18 cellular contexts compared by ENCODE assay signal in the genomic region with DNA sequence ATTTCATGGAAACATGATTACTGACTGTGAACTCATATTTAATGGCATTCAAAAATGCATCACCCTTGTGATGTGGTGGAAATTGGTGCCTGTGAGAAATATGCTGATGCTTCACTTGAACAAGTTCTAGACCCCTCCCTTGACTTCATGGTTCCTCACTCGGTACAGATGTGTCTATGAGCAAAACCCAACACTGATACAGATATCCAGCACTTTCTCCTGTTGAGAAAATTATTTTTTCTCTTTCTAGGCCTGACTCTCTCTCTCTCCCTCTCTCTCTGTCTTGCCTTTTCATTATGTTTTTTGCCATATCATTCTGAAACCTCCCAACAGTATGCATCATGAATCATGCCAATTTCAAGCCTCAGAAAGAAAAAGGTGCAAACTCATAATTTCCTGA.
DNase-seq lines count a peak whose midpoint lies in the region; ATAC-seq and TF ChIP-seq lines count a peak whose summit lies in the region.
"Had no signal": no experiment of that assay in that cellular context is flagged by ENCODE, and none has a peak within 500 bp of the region (broad histone marks: within the 10 kb centered on the region; RNA-seq: fewer than 3 reads in every experiment).

No MANE protein-coding gene starts in this region.

- ATAC-seq in activated CD4-positive, alpha-beta T cell treated with anti-CD3 and anti-CD28 coated beads for 36 hours: peak; percentile 72
- peak; percentile 79 to 85 for ATAC-seq in natural killer cell treated with Interleukin-12 subunit alpha and Interleukin-12 subunit beta and Interleukin-15 and Interleukin-18, amount 100 ng/mL, for 72 hours
- ATAC-seq in natural killer cell (no peak), HG02623 (IDR thresholded peaks at IDR 0.05; ENCODE audit: unreplicated experiment) (no peak)
- ATAC-seq: GM23338, K562, PC-3 had no signal

- H3K36me3 ChIP-seq in right atrium auricular region: no peaks in the 10 kb centered on the region
- H3K36me3 ChIP-seq in OCI-LY7 (ENCODE audit: insufficient read depth, low read length): no peaks in the 10 kb centered on the region
- H3K36me3 ChIP-seq: BLaER1 treated with 17β-estradiol and CSF1 and Interleukin-3, amounts not matched to agents 10 nM and 100 nM had no signal

- no TSS peak for BruUV-seq in OCI-LY7 (replicated peaks; lab: Mats Ljungman, UMichigan)

- no peak overlapping the region for H2AFZ ChIP-seq in OCI-LY7 (ENCODE audit: low read length)
- H2AFZ ChIP-seq: GM23338 had no signal

- no peaks in the 10 kb centered on the region for H3K4me1 ChIP-seq in right atrium auricular region
- H3K4me1 ChIP-seq in OCI-LY7 (ENCODE audit: insufficient read depth, low read length, poor library complexity, severe bottlenecking): no peaks in the 10 kb centered on the region

- H3K79me2 ChIP-seq in OCI-LY7 (ENCODE audit: insufficient read depth, low read depth, low read length): no peaks in the 10 kb centered on the region

- H3K27me3 Mint-ChIP-seq in activated CD4-positive, alpha-beta T cell treated with anti-CD3 and anti-CD28 coated beads for 36 hours: peaks cover 16% of the 10 kb centered on the region
- peaks cover 26% of the 10 kb centered on the region for H3K27me3 Mint-ChIP-seq in activated CD4-positive, alpha-beta T cell treated with anti-CD3 and anti-CD28 coated beads, Interleukin-2, amount 10 ng/mL, durations not matched to agents 7 days and 5 days
- peaks cover 15 to 24% of the 10 kb centered on the region in 2 donors for H3K27me3 Mint-ChIP-seq in natural killer cell treated with Interleukin-12 subunit alpha and Interleukin-12 subunit beta and Interleukin-15 and Interleukin-18, amount 100 ng/mL, for 72 hours
- peaks cover 14 to 52% of the 10 kb centered on the region in 2 donors for H3K27me3 Mint-ChIP-seq in natural killer cell (ENCODE audit: low read depth in 2 of 2)

- POLR2A ChIA-PET in activated CD4-positive, alpha-beta T cell treated with anti-CD3 and anti-CD28 coated beads for 36 hours (lab: Charles Lee): no interaction called here
- POLR2A ChIA-PET in activated CD4-positive, alpha-beta T cell treated with anti-CD3 and anti-CD28 coated beads, Interleukin-2, amount 10 ng/mL, durations not matched to agents 7 days and 5 days (lab: Charles Lee): no interaction called here
- POLR2A ChIA-PET in OCI-LY7 (lab: Charles Lee): no interaction called here

- CTCF ChIA-PET in activated CD4-positive, alpha-beta T cell treated with anti-CD3 and anti-CD28 coated beads for 36 hours (lab: Charles Lee): interaction anchor here (0.8 to 1.8 kb wide), 3 partner anchors 25 to 239 kb away, joined by 3 to 6 read pairs (median 4); no protein-coding TSS in a partner anchor
- CTCF ChIA-PET in activated CD4-positive, alpha-beta T cell treated with anti-CD3 and anti-CD28 coated beads, Interleukin-2, amount 10 ng/mL, durations not matched to agents 7 days and 5 days (lab: Charles Lee): no interaction called here
- CTCF ChIA-PET in OCI-LY7 (lab: Charles Lee; ENCODE audit: unreplicated experiment): no interaction called here

- TF ChIP-seq CTCF in natural killer cell (IDR thresholded peaks at IDR 0.05) (no peak), right atrium auricular region (IDR thresholded peaks at IDR 0.05) (no peak), OCI-LY7 (conservative IDR thresholded peaks at IDR 0.05; ENCODE audit: low read length) (no peak)

- H3K27ac ChIP-seq in right atrium auricular region (no peak overlapping the region), OCI-LY7 (ENCODE audit: low read depth, low read length, poor library complexity, severe bottlenecking) (no peak overlapping the region)
- H3K27ac ChIP-seq: BLaER1 treated with 17β-estradiol and CSF1 and Interleukin-3, amounts not matched to agents 10 nM and 100 nM had no signal

- H3K36me3 Mint-ChIP-seq in activated CD4-positive, alpha-beta T cell treated with anti-CD3 and anti-CD28 coated beads for 36 hours (ENCODE audit: low read depth): no peaks in the 10 kb centered on the region
- H3K36me3 Mint-ChIP-seq in activated CD4-positive, alpha-beta T cell treated with anti-CD3 and anti-CD28 coated beads, Interleukin-2, amount 10 ng/mL, durations not matched to agents 7 days and 5 days (ENCODE audit: low read depth): no peaks in the 10 kb centered on the region
- H3K36me3 Mint-ChIP-seq in natural killer cell treated with Interleukin-12 subunit alpha and Interleukin-12 subunit beta and Interleukin-15 and Interleukin-18, amount 100 ng/mL, for 72 hours: no peaks in the 10 kb centered on the region
- H3K36me3 Mint-ChIP-seq in natural killer cell: no peaks in the 10 kb centered on the region

- H4K20me1 ChIP-seq in OCI-LY7 (ENCODE audit: insufficient read depth, low read length): no peaks in the 10 kb centered on the region
- H4K20me1 ChIP-seq: BLaER1 treated with 17β-estradiol and CSF1 and Interleukin-3, amounts not matched to agents 10 nM and 100 nM had no signal

- peak; percentile 31 for DNase-seq in activated CD4-positive, alpha-beta T cell treated with anti-CD3 and anti-CD28 coated beads for 36 hours
- DNase-seq in activated CD4-positive, alpha-beta T cell treated with anti-CD3 and anti-CD28 coated beads, Interleukin-2, amount 10 ng/mL, durations not matched to agents 7 days and 5 days: no peak
- no peak for DNase-seq in natural killer cell treated with Interleukin-12 subunit alpha and Interleukin-12 subunit beta and Interleukin-15 and Interleukin-18, amount 100 ng/mL, for 72 hours (ENCODE audit: low spot score)
- no peak for DNase-seq in natural killer cell
- peak; percentile 4 for DNase-seq in dedifferentiated amniotic fluid mesenchymal stem cell (ENCODE audit: extremely low spot score)
- no peak for DNase-seq in right atrium auricular region (ENCODE audit: low spot score)
- DNase-seq in OCI-LY7 (ENCODE audit: low spot score): no peak
- DNase-seq: 8988T; DMS 273 treated with DMSO at 0.1 percent for 48 hours; NCI-H1092 treated with DMSO at 0.1 percent for 48 hours; NCI-H1694; NCI-H69; NK-92 treated with Interleukin-12 subunit alpha and Interleukin-12 subunit beta, amount 100 ng/mL, for 24 hours; PC-3 had no signal

- H3K4me3 ChIP-seq in right atrium auricular region (no peak overlapping the region), OCI-LY7 (ENCODE audit: low read depth, low read length, poor library complexity, severe bottlenecking) (no peak overlapping the region)
- H3K4me3 ChIP-seq: BLaER1 treated with 17β-estradiol and CSF1 and Interleukin-3, amounts not matched to agents 10 nM and 100 nM; K562 had no signal

- H3K9me2 ChIP-seq in OCI-LY7 (ENCODE audit: insufficient read depth, low read length): no peaks in the 10 kb centered on the region

- intact Hi-C loops in activated CD4-positive, alpha-beta T cell treated with anti-CD3 and anti-CD28 coated beads for 36 hours (cut with DNase I, micrococcal nuclease): loop anchor here (2.0 to 5.0 kb wide), 4 partner anchors 55 to 438 kb away; no protein-coding TSS in a partner anchor
- intact Hi-C loops in natural killer cell (cut with micrococcal nuclease) (no loop called here), OCI-LY7 (cut with micrococcal nuclease; ENCODE audit: unreplicated experiment) (no loop called here)

- H3K4me2 ChIP-seq in OCI-LY7 (ENCODE audit: low read length): no peak overlapping the region
- H3K4me2 ChIP-seq: GM23338 had no signal

- H3K9me3 ChIP-seq in right atrium auricular region (no peaks in the 10 kb centered on the region), OCI-LY7 (ENCODE audit: low read length) (no peaks in the 10 kb centered on the region)

- H3K4me3 Mint-ChIP-seq in activated CD4-positive, alpha-beta T cell treated with anti-CD3 and anti-CD28 coated beads for 36 hours: no peak overlapping the region
- no peak overlapping the region for H3K4me3 Mint-ChIP-seq in activated CD4-positive, alpha-beta T cell treated with anti-CD3 and anti-CD28 coated beads, Interleukin-2, amount 10 ng/mL, durations not matched to agents 7 days and 5 days
- peak overlapping the region; percentile 61 for H3K4me3 Mint-ChIP-seq in natural killer cell treated with Interleukin-12 subunit alpha and Interleukin-12 subunit beta and Interleukin-15 and Interleukin-18, amount 100 ng/mL, for 72 hours
- H3K4me3 Mint-ChIP-seq in natural killer cell: no peak overlapping the region
- H3K4me3 Mint-ChIP-seq: GM23338 had no signal

- H3K9me3 Mint-ChIP-seq in activated CD4-positive, alpha-beta T cell treated with anti-CD3 and anti-CD28 coated beads for 36 hours (ENCODE audit: low read depth): no peaks in the 10 kb centered on the region
- no peaks in the 10 kb centered on the region for H3K9me3 Mint-ChIP-seq in activated CD4-positive, alpha-beta T cell treated with anti-CD3 and anti-CD28 coated beads, Interleukin-2, amount 10 ng/mL, durations not matched to agents 7 days and 5 days
- H3K9me3 Mint-ChIP-seq in natural killer cell treated with Interleukin-12 subunit alpha and Interleukin-12 subunit beta and Interleukin-15 and Interleukin-18, amount 100 ng/mL, for 72 hours: no peaks in the 10 kb centered on the region
- H3K9me3 Mint-ChIP-seq in natural killer cell: no peaks in the 10 kb centered on the region

- H3K4me1 Mint-ChIP-seq in activated CD4-positive, alpha-beta T cell treated with anti-CD3 and anti-CD28 coated beads for 36 hours: peaks cover 21% of the 10 kb centered on the region
- H3K4me1 Mint-ChIP-seq in activated CD4-positive, alpha-beta T cell treated with anti-CD3 and anti-CD28 coated beads, Interleukin-2, amount 10 ng/mL, durations not matched to agents 7 days and 5 days: peaks cover 11% of the 10 kb centered on the region
- peaks cover 12 to 30% of the 10 kb centered on the region in 2 donors for H3K4me1 Mint-ChIP-seq in natural killer cell treated with Interleukin-12 subunit alpha and Interleukin-12 subunit beta and Interleukin-15 and Interleukin-18, amount 100 ng/mL, for 72 hours (ENCODE audit: low read depth in 2 of 2)
- peaks cover 0 to 8% of the 10 kb centered on the region in 2 donors for H3K4me1 Mint-ChIP-seq in natural killer cell
- H3K4me1 Mint-ChIP-seq: GM23338 had no signal

- no peaks in the 10 kb centered on the region for H3K27me3 ChIP-seq in right atrium auricular region
- H3K27me3 ChIP-seq: BLaER1 treated with 17β-estradiol and CSF1 and Interleukin-3, amounts not matched to agents 10 nM and 100 nM had no signal

- H3K27ac Mint-ChIP-seq in activated CD4-positive, alpha-beta T cell treated with anti-CD3 and anti-CD28 coated beads for 36 hours: peak overlapping the region; percentile 52
- no peak overlapping the region for H3K27ac Mint-ChIP-seq in activated CD4-positive, alpha-beta T cell treated with anti-CD3 and anti-CD28 coated beads, Interleukin-2, amount 10 ng/mL, durations not matched to agents 7 days and 5 days
- H3K27ac Mint-ChIP-seq in natural killer cell treated with Interleukin-12 subunit alpha and Interleukin-12 subunit beta and Interleukin-15 and Interleukin-18, amount 100 ng/mL, for 72 hours: peak overlapping the region; percentile 66 to 83
- no peak overlapping the region for H3K27ac Mint-ChIP-seq in natural killer cell
- H3K27ac Mint-ChIP-seq: GM23338 had no signal

Comparison
In these comparisons a context has a peak if more than half of its experiments do, and no peak if none do; other contexts are left out.
1. ATAC-seq: peak in activated CD4-positive, alpha-beta T cell treated with anti-CD3 and anti-CD28 coated beads for 36 hours (single experiment) and natural killer cell treated with Interleukin-12 subunit alpha and Interleukin-12 subunit beta and Interleukin-15 and Interleukin-18, amount 100 ng/mL, for 72 hours (2 of 2); none in natural killer cell (0 of 3) and HG02623 (single experiment).
2. DNase-seq: peak in activated CD4-positive, alpha-beta T cell treated with anti-CD3 and anti-CD28 coated beads for 36 hours (single experiment) and dedifferentiated amniotic fluid mesenchymal stem cell (single experiment); none in activated CD4-positive, alpha-beta T cell treated with anti-CD3 and anti-CD28 coated beads, Interleukin-2, amount 10 ng/mL, durations not matched to agents 7 days and 5 days (single experiment), natural killer cell treated with Interleukin-12 subunit alpha and Interleukin-12 subunit beta and Interleukin-15 and Interleukin-18, amount 100 ng/mL, for 72 hours (single experiment), natural killer cell (single experiment), right atrium auricular region (single experiment) and OCI-LY7 (single experiment).
3. H3K27ac Mint-ChIP-seq: peak in activated CD4-positive, alpha-beta T cell treated with anti-CD3 and anti-CD28 coated beads for 36 hours (single experiment) and natural killer cell treated with Interleukin-12 subunit alpha and Interleukin-12 subunit beta and Interleukin-15 and Interleukin-18, amount 100 ng/mL, for 72 hours (2 of 2); none in activated CD4-positive, alpha-beta T cell treated with anti-CD3 and anti-CD28 coated beads, Interleukin-2, amount 10 ng/mL, durations not matched to agents 7 days and 5 days (single experiment) and natural killer cell (0 of 2).
4. intact Hi-C loops: an anchor here in activated CD4-positive, alpha-beta T cell treated with anti-CD3 and anti-CD28 coated beads for 36 hours (2.0 to 5.0 kb wide); none called in natural killer cell and OCI-LY7.